8 cellular contexts compared by ENCODE assay signal in the genomic region with DNA sequence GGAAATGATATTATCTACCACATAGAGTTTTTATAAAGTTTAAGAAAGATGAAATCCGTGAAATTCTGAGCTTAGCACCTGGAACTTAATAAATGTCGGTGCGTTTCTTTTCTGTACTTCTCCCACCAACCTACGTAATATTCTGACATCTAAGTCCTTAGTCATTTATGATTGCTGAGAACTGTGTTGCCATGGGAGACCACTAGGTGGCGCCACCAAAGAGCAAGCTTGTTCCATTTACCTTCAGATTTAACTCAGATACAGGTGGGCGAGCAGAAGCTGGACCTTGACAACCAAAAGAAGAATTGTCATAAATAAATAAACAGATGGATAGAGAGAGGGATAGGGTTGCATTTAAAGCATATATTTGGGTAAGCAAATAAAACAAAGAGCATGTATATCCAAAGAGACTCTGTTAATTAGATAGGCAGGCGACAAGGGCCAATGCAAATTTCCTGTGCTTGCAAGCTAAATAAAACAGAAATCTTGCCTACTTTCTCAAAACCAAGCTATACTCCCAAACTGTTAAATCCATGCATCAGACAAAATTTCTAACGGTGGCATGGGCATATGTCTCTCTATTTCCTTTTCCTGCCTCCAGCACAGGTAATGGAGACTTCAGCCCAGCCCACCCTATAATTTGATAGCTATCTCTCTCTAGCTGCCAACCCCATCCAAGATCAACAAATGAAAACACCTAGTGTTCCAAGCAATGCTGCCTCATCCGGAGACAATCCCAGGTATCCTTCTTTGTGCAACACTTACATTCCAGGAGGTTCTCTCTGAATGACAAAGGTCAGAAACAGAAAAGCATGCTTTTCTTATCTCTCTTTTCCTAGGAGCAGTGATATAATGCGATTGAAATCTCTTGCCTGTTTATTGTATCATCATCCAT.
A peak's percentile ranks its signal among the peaks of the same experiment; 100 is the strongest.
DNase-seq lines count a peak whose midpoint lies in the region; ATAC-seq and TF ChIP-seq lines count a peak whose summit lies in the region.

No MANE protein-coding gene starts in this region.

- no peaks in the 10 kb centered on the region for H3K4me1 ChIP-seq in CD8-positive, alpha-beta T cell (ENCODE audit: insufficient read depth, low read length)
- peaks cover 0 to 16% (median 7%) of the 10 kb centered on the region in 4 donors for H3K4me1 ChIP-seq in tibial artery

- no peak overlapping the region for H3K27ac ChIP-seq in CD8-positive, alpha-beta T cell (ENCODE audit: low read depth, low read length)
- no peak overlapping the region for H3K27ac ChIP-seq in tibial artery

- CTCF ChIA-PET in CD8-positive, alpha-beta T cell (lab: Charles Lee), result interaction anchor here (0.8 to 2.2 kb wide), 2 partner anchors 9 to 17 kb away, joined by 3 to 7 read pairs; no protein-coding TSS in a partner anchor

- ATAC-seq in CD8-positive, alpha-beta T cell, result no peak
- ATAC-seq in GM18502 (IDR thresholded peaks at IDR 0.05; ENCODE audit: poor library complexity, unreplicated experiment) (peak; percentile 76), HG03196 (IDR thresholded peaks at IDR 0.05; ENCODE audit: unreplicated experiment) (no peak)

- no peaks in the 10 kb centered on the region for H3K36me3 Mint-ChIP-seq in CD8-positive, alpha-beta T cell
- H3K36me3 Mint-ChIP-seq in activated T-helper 2 cell treated with anti-CD3 and anti-CD28 coated beads, Interferon-gamma antibody, Interleukin-2, Interleukin-4, amounts not matched to agents 10 μg/mL and 5 μg/mL and 100 μg/mL, durations not matched to agents 14 hours and 24 hours and 36 hours (ENCODE audit: low read depth), result no peaks in the 10 kb centered on the region

- H3K27me3 Mint-ChIP-seq in CD8-positive, alpha-beta T cell (ENCODE audit: low read depth), result no peaks in the 10 kb centered on the region
- H3K27me3 Mint-ChIP-seq in activated T-helper 2 cell treated with anti-CD3 and anti-CD28 coated beads, Interferon-gamma antibody, Interleukin-2, Interleukin-4, amounts not matched to agents 10 μg/mL and 5 μg/mL and 100 μg/mL, durations not matched to agents 14 hours and 24 hours and 36 hours (ENCODE audit: low read depth), result no peaks in the 10 kb centered on the region

- no peak overlapping the region for H3K27ac Mint-ChIP-seq in CD8-positive, alpha-beta T cell
- no peak overlapping the region for H3K27ac Mint-ChIP-seq in activated T-helper 2 cell treated with anti-CD3 and anti-CD28 coated beads, Interferon-gamma antibody, Interleukin-2, Interleukin-4, amounts not matched to agents 10 μg/mL and 5 μg/mL and 100 μg/mL, durations not matched to agents 14 hours and 24 hours and 36 hours

- POLR2A ChIA-PET in CD8-positive, alpha-beta T cell (lab: Charles Lee), result no interaction called here

- H3K4me1 Mint-ChIP-seq in CD8-positive, alpha-beta T cell (ENCODE audit: low read depth), result no peaks in the 10 kb centered on the region
- H3K4me1 Mint-ChIP-seq in activated T-helper 2 cell treated with anti-CD3 and anti-CD28 coated beads, Interferon-gamma antibody, Interleukin-2, Interleukin-4, amounts not matched to agents 10 μg/mL and 5 μg/mL and 100 μg/mL, durations not matched to agents 14 hours and 24 hours and 36 hours (ENCODE audit: low read depth), result no peaks in the 10 kb centered on the region

- peaks cover 5% of the 10 kb centered on the region for H3K9me3 Mint-ChIP-seq in CD8-positive, alpha-beta T cell
- no peaks in the 10 kb centered on the region for H3K9me3 Mint-ChIP-seq in activated T-helper 2 cell treated with anti-CD3 and anti-CD28 coated beads, Interferon-gamma antibody, Interleukin-2, Interleukin-4, amounts not matched to agents 10 μg/mL and 5 μg/mL and 100 μg/mL, durations not matched to agents 14 hours and 24 hours and 36 hours

- intact Hi-C loops in CD8-positive, alpha-beta T cell (cut with DNase I, micrococcal nuclease), result no loop called here
- intact Hi-C loops in activated T-helper 2 cell treated with anti-CD3 and anti-CD28 coated beads, Interferon-gamma antibody, Interleukin-2, Interleukin-4, amounts not matched to agents 10 μg/mL and 5 μg/mL and 100 μg/mL, durations not matched to agents 14 hours and 24 hours and 36 hours (cut with micrococcal nuclease), result loop anchor here (10.0 kb wide), 1 partner anchor 702 kb away; the partner anchor contains the start of gene INHBA
- intact Hi-C loops in tibial artery (cut with DNase I; ENCODE audit: low total_unique reads), result no loop called here

- no peaks in the 10 kb centered on the region for H3K9me3 ChIP-seq in CD8-positive, alpha-beta T cell (ENCODE audit: low read length)
- H3K9me3 ChIP-seq in tibial artery, result no peaks in the 10 kb centered on the region

- no peak overlapping the region for H3K4me3 ChIP-seq in CD8-positive, alpha-beta T cell (ENCODE audit: low read depth, low read length)
- H3K4me3 ChIP-seq in tibial artery, result no peak overlapping the region

- no peak overlapping the region for H3K4me3 Mint-ChIP-seq in CD8-positive, alpha-beta T cell
- H3K4me3 Mint-ChIP-seq in activated T-helper 2 cell treated with anti-CD3 and anti-CD28 coated beads, Interferon-gamma antibody, Interleukin-2, Interleukin-4, amounts not matched to agents 10 μg/mL and 5 μg/mL and 100 μg/mL, durations not matched to agents 14 hours and 24 hours and 36 hours (ENCODE audit: low read depth), result no peak overlapping the region

- no peaks in the 10 kb centered on the region for H3K27me3 ChIP-seq in CD8-positive, alpha-beta T cell (ENCODE audit: insufficient read depth, low read length)
- H3K27me3 ChIP-seq in tibial artery, result no peaks in the 10 kb centered on the region

- no peak for DNase-seq in CD8-positive, alpha-beta T cell
- peak; percentile 60 to 62 for DNase-seq in Kasumi-1 (lab: John Stamatoyannopoulos, UW)
- peak; percentile 13 for DNase-seq in activated T-helper 2 cell treated with anti-CD3 and anti-CD28 coated beads, Interferon-gamma antibody, Interleukin-2, Interleukin-4, amounts not matched to agents 10 μg/mL and 5 μg/mL and 100 μg/mL, durations not matched to agents 14 hours and 24 hours and 36 hours (ENCODE audit: low spot score)
- peak; percentile 39 for DNase-seq in inferior parietal cortex (ENCODE audit: extremely low spot score)
- DNase-seq in tibial artery, result no peak
- no peak for DNase-seq in cerebellum (ENCODE audit: low spot score)

- peak; percentile 29 for TF ChIP-seq CTCF in CD8-positive, alpha-beta T cell (IDR thresholded peaks at IDR 0.05)
- peak; percentile 45 to 60 for TF ChIP-seq CTCF in tibial artery (IDR thresholded peaks at IDR 0.05)

- H3K36me3 ChIP-seq in CD8-positive, alpha-beta T cell (ENCODE audit: insufficient read depth, low read length), result no peaks in the 10 kb centered on the region
- no peaks in the 10 kb centered on the region for H3K36me3 ChIP-seq in tibial artery

Comparison
In these comparisons a context has a peak if more than half of its experiments do, and no peak if none do; other contexts are left out.
1. DNase-seq: peak in Kasumi-1 (2 of 2), activated T-helper 2 cell treated with anti-CD3 and anti-CD28 coated beads, Interferon-gamma antibody, Interleukin-2, Interleukin-4, amounts not matched to agents 10 μg/mL and 5 μg/mL and 100 μg/mL, durations not matched to agents 14 hours and 24 hours and 36 hours (single experiment) and inferior parietal cortex (single experiment); none in CD8-positive, alpha-beta T cell (0 of 7), tibial artery (0 of 2) and cerebellum (single experiment).